In genomic region chr13:41520016-41520698, GRCh38 we compare ENCODE assay signal across 13 cellular contexts.
DNase-seq lines count a peak whose midpoint lies in the region; ATAC-seq and TF ChIP-seq lines count a peak whose summit lies in the region.
"Had no signal": no experiment of that assay in that cellular context is flagged by ENCODE, and none has a peak within 500 bp of the region (broad histone marks: within the 10 kb centered on the region; RNA-seq: fewer than 3 reads in every experiment).

No MANE protein-coding gene starts in this region.

- TF ChIP-seq POLR2A in IMR-90 (IDR thresholded peaks at IDR 0.05; ENCODE audit: low read depth, low read length) (no peak), prostate gland (IDR thresholded peaks at IDR 0.05) (no peak), gastroesophageal sphincter (IDR thresholded peaks at IDR 0.05) (no peak)

- H3K9me3 Mint-ChIP-seq in CD14-positive monocyte, result peaks cover 0 to 5% (median 4%) of the 10 kb centered on the region in 7 donors
- H3K9me3 Mint-ChIP-seq: activated naive CD4-positive, alpha-beta T cell treated with anti-CD3 and anti-CD28 coated beads for 36 hours; effector memory CD8-positive, alpha-beta T cell had no signal

- no peak overlapping the region for H2BK5ac ChIP-seq in IMR-90 (ENCODE audit: low read depth, low read length, poor library complexity, severe bottlenecking)

- peak overlapping the region; percentile 79 to 93 (median 88) for H3K27ac Mint-ChIP-seq in CD14-positive monocyte
- H3K27ac Mint-ChIP-seq: activated naive CD4-positive, alpha-beta T cell treated with anti-CD3 and anti-CD28 coated beads for 36 hours; effector memory CD8-positive, alpha-beta T cell had no signal

- no peak overlapping the region for H3K4me3 Mint-ChIP-seq in CD14-positive monocyte
- H3K4me3 Mint-ChIP-seq: activated naive CD4-positive, alpha-beta T cell treated with anti-CD3 and anti-CD28 coated beads for 36 hours; effector memory CD8-positive, alpha-beta T cell had no signal

- H3K18ac ChIP-seq in IMR-90 (ENCODE audit: low read depth, low read length), result no peak overlapping the region

- H2AK9ac ChIP-seq in IMR-90 (replicated peaks; ENCODE audit: low read depth, low read length, poor library complexity), result no peak overlapping the region

- H3K23ac ChIP-seq in IMR-90 (ENCODE audit: low read depth, low read length), result no peak overlapping the region

- ATAC-seq in IMR-90 (ENCODE audit: low read depth) (no peak), lower lobe of right lung (peak; percentile 59 to 61), GM21447 (IDR thresholded peaks at IDR 0.05; ENCODE audit: unreplicated experiment) (no peak), gastroesophageal sphincter (no peak), HG02759 (IDR thresholded peaks at IDR 0.05; ENCODE audit: unreplicated experiment) (no peak)
- ATAC-seq: effector memory CD8-positive, alpha-beta T cell; left ventricle myocardium superior had no signal

- no peak overlapping the region for H3K9ac ChIP-seq in IMR-90 (ENCODE audit: low read depth, low read length)

- H3K27me3 ChIP-seq in IMR-90 (ENCODE audit: control insufficient read depth, insufficient read depth, low read length) (no peaks in the 10 kb centered on the region), lower lobe of right lung (ENCODE audit: low read depth) (no peaks in the 10 kb centered on the region), prostate gland (replicated peaks; ENCODE audit: insufficient read depth) (no peaks in the 10 kb centered on the region), gastroesophageal sphincter (no peaks in the 10 kb centered on the region)

- H3K79me1 ChIP-seq in IMR-90 (ENCODE audit: low read depth in 1 of 2, low read length in 2 of 2), result no peaks in the 10 kb centered on the region

- no TSS peak for BruUV-seq in IMR-90 (replicated peaks; lab: Mats Ljungman, UMichigan)

- peaks cover 0 to 2% (median 0%) of the 10 kb centered on the region in 3 donors for H3K27me3 Mint-ChIP-seq in CD14-positive monocyte (ENCODE audit: low read depth in 3 of 3)
- H3K27me3 Mint-ChIP-seq: effector memory CD8-positive, alpha-beta T cell had no signal

- intact Hi-C loops in CD14-positive monocyte (cut with micrococcal nuclease) (no loop called here), IMR-90 (cut with micrococcal nuclease) (no loop called here), lower lobe of right lung (cut with DNase I) (no loop called here), prostate gland (cut with DNase I) (no loop called here)

- no peaks in the 10 kb centered on the region for H3K9me1 ChIP-seq in IMR-90 (ENCODE audit: insufficient read depth, low read length)

- H3K4ac ChIP-seq in IMR-90 (ENCODE audit: low read depth, low read length), result no peak overlapping the region

- no peak overlapping the region for H2AK5ac ChIP-seq in IMR-90 (ENCODE audit: low read depth, low read length)

- H2BK20ac ChIP-seq in IMR-90 (ENCODE audit: low read depth, low read length), result no peak overlapping the region

- H3K9me3 ChIP-seq in IMR-90 (ENCODE audit: control insufficient read depth, insufficient read depth, low read length) (no peaks in the 10 kb centered on the region), lower lobe of right lung (no peaks in the 10 kb centered on the region), prostate gland (no peaks in the 10 kb centered on the region), gastroesophageal sphincter (no peaks in the 10 kb centered on the region)

- no peak overlapping the region for H4K5ac ChIP-seq in IMR-90 (ENCODE audit: low read depth, low read length)

- no peak for TF ChIP-seq EP300 in gastroesophageal sphincter (IDR thresholded peaks at IDR 0.05)

- H2BK15ac ChIP-seq in IMR-90 (ENCODE audit: low read depth, low read length), result no peak overlapping the region

- no CpG with 5 or more reads among the region's 8 CpGs for WGBS in IMR-90 (ENCODE audit: extremely low coverage in 2 of 2, insufficient read length in 1 of 2), 2 experiments
- 84% methylated on average over 8 of the region's 8 CpGs for WGBS in prostate gland
- WGBS in gastroesophageal sphincter (ENCODE audit: low coverage in 1 of 2), 2 donors, result 75 to 88% methylated on average over 3 to 8 of the region's 8 CpGs

- POLR2A ChIA-PET in IMR-90 (lab: Charles Lee; ENCODE audit: unreplicated experiment), result no interaction called here

- H3K56ac ChIP-seq in IMR-90 (ENCODE audit: extremely low read depth, insufficient read depth, low read length), result no peak overlapping the region

- TF ChIP-seq RAD21 in IMR-90 (IDR thresholded peaks at IDR 0.05; ENCODE audit: low read length), result no peak

- peaks cover 0 to 3% of the 10 kb centered on the region in 2 donors for H3K36me3 Mint-ChIP-seq in CD14-positive monocyte

- H3K4me3 ChIP-seq in IMR-90 (ENCODE audit: insufficient read depth, low read depth, low read length) (no peak overlapping the region), lower lobe of right lung (no peak overlapping the region), prostate gland (no peak overlapping the region), gastroesophageal sphincter (no peak overlapping the region)

- in situ Hi-C loops in IMR-90 (cut with MboI; ENCODE audit: low sequenced_read_pairs), result no loop called here

- H3K4me2 ChIP-seq in IMR-90 (ENCODE audit: low read depth, low read length), result no peak overlapping the region

- dilution Hi-C loops in IMR-90 (cut with HindIII; ENCODE audit: low sequenced_read_pairs, unreplicated experiment), result no loop called here

- H3K27ac ChIP-seq in IMR-90 (ENCODE audit: insufficient read depth, low read length) (no peak overlapping the region), lower lobe of right lung (no peak overlapping the region), prostate gland (no peak overlapping the region), gastroesophageal sphincter (no peak overlapping the region)

- H4K8ac ChIP-seq in IMR-90 (ENCODE audit: low read depth in 2 of 2, low read length in 2 of 2), result no peak overlapping the region

- no peak overlapping the region for H4K91ac ChIP-seq in IMR-90 (ENCODE audit: insufficient read depth, low read depth, low read length)

- peak overlapping the region; percentile 10 for H2AFZ ChIP-seq in IMR-90 (replicated peaks; ENCODE audit: low read length, poor library complexity)

- H3K14ac ChIP-seq in IMR-90 (replicated peaks; ENCODE audit: low read depth, low read length), result no peak overlapping the region

- no peak overlapping the region for H2BK120ac ChIP-seq in IMR-90 (ENCODE audit: low read depth, low read length)

- TF ChIP-seq CTCF in CD14-positive monocyte (IDR thresholded peaks at IDR 0.05) (no peak), IMR-90 (conservative IDR thresholded peaks at IDR 0.05; ENCODE audit: low read depth, low read length) (no peak), lower lobe of right lung (IDR thresholded peaks at IDR 0.05) (no peak), prostate gland (IDR thresholded peaks at IDR 0.05) (no peak), gastroesophageal sphincter (IDR thresholded peaks at IDR 0.05) (no peak)

- peaks cover 21% of the 10 kb centered on the region for H3K4me1 Mint-ChIP-seq in CD14-positive monocyte

- DNase-seq in CD14-positive monocyte (ENCODE audit: low spot score) (peak; percentile 86), IMR-90 (no peak), SIG-M5 (lab: John Stamatoyannopoulos, UW) (peak; percentile 6), lower lobe of right lung (no peak), prostate gland (ENCODE audit: low spot score) (no peak)
- DNase-seq: activated naive CD4-positive, alpha-beta T cell treated with anti-CD3 and anti-CD28 coated beads for 36 hours; effector memory CD8-positive, alpha-beta T cell; left ventricle myocardium superior; NCI-H1694; RPMI8226 had no signal

- no peaks in the 10 kb centered on the region for H4K20me1 ChIP-seq in IMR-90 (ENCODE audit: insufficient read depth, low read length)

- H3K36me3 ChIP-seq in IMR-90 (ENCODE audit: control insufficient read depth, insufficient read depth, low read length), result no peaks in the 10 kb centered on the region
- H3K36me3 ChIP-seq in lower lobe of right lung, result no peaks in the 10 kb centered on the region
- H3K36me3 ChIP-seq in prostate gland, result no peaks in the 10 kb centered on the region
- no peaks in the 10 kb centered on the region for H3K36me3 ChIP-seq in gastroesophageal sphincter

- CTCF ChIA-PET in IMR-90 (lab: Yijun Ruan, JAX), result no interaction called here

- no peaks in the 10 kb centered on the region for H3K4me1 ChIP-seq in IMR-90 (ENCODE audit: control insufficient read depth, insufficient read depth, low read length)
- H3K4me1 ChIP-seq in lower lobe of right lung, result no peaks in the 10 kb centered on the region
- H3K4me1 ChIP-seq in prostate gland (replicated peaks), result no peaks in the 10 kb centered on the region
- H3K4me1 ChIP-seq in gastroesophageal sphincter, result no peaks in the 10 kb centered on the region

TF ChIP-seq in IMR-90, 13 proteins besides CTCF, POLR2A, EP300 and RAD21:
- TF ChIP-seq BHLHE40 (IDR thresholded peaks at IDR 0.05; ENCODE audit: low read depth, low read length), result no peak
- TF ChIP-seq NFE2L2 (IDR thresholded peaks at IDR 0.05; ENCODE audit: low read depth, low read length), result no peak
- TF ChIP-seq CEBPB (IDR thresholded peaks at IDR 0.05; ENCODE audit: low read depth, low read length), result no peak
- no peak for TF ChIP-seq USF2 (IDR thresholded peaks at IDR 0.05; ENCODE audit: low read depth, low read length)
- TF ChIP-seq SMC3 (IDR thresholded peaks at IDR 0.05; ENCODE audit: low read depth, low read length), result no peak

Comparison
In these comparisons a context has a peak if more than half of its experiments do, and no peak if none do; other contexts are left out.
1. DNase-seq: peak in CD14-positive monocyte (single experiment) and SIG-M5 (single experiment); none in IMR-90 (single experiment), lower lobe of right lung (single experiment) and prostate gland (single experiment).
2. ATAC-seq: peak in lower lobe of right lung (2 of 2); none in IMR-90 (single experiment), GM21447 (single experiment), gastroesophageal sphincter (single experiment) and HG02759 (single experiment).